In the genomic region with DNA sequence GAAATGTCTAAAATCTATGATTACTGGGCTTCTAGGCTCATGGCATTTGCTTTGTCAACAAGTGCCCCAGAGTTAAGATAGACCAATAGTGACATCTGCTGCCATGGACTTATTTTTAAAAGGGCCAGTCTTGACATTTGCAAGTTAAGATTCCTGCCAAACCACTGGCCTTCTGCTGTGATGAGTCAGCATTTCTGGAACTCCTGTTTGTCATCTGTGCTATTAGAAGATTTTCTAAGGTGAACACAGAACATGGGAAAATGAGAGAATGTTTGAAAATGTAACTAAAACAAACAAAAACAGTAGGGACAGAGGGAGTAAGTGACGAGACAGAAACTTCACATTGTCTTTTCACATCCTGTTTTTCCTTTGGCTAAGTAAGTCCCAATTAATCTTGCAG, we compare ENCODE assay signal across 8 cellular contexts.
DNase-seq lines count a peak whose midpoint lies in the region; ATAC-seq and TF ChIP-seq lines count a peak whose summit lies in the region.

No MANE protein-coding gene starts in this region.

- H3K27me3 Mint-ChIP-seq in activated naive CD8-positive, alpha-beta T cell treated with anti-CD3 and anti-CD28 coated beads for 36 hours = no peaks in the 10 kb centered on the region

- DNase-seq in Daoy (ENCODE audit: low read depth) = peak; percentile 63
- DNase-seq in activated naive CD8-positive, alpha-beta T cell treated with anti-CD3 and anti-CD28 coated beads for 36 hours = no peak
- DNase-seq in left ventricle myocardium inferior = no peak
- no peak for DNase-seq in GF-D8 (lab: John Stamatoyannopoulos, UW)
- DNase-seq in NCI-H146 treated with DMSO at 0.1 percent for 48 hours (lab: John Stamatoyannopoulos, UW; ENCODE audit: unreplicated experiment) = no peak

- H3K27me3 ChIP-seq in left ventricle myocardium inferior (ENCODE audit: low read depth) = no peaks in the 10 kb centered on the region

- H3K4me1 ChIP-seq in left ventricle myocardium inferior = no peaks in the 10 kb centered on the region

- TF ChIP-seq CTCF in left ventricle myocardium inferior (IDR thresholded peaks at IDR 0.05; ENCODE audit: borderline replicate concordance) = no peak

- peak overlapping the region; percentile 38 for H3K27ac Mint-ChIP-seq in activated naive CD8-positive, alpha-beta T cell treated with anti-CD3 and anti-CD28 coated beads for 36 hours

- H3K9me3 ChIP-seq in left ventricle myocardium inferior (replicated peaks) = peaks cover 23% of the 10 kb centered on the region

- peaks cover 4% of the 10 kb centered on the region for H3K9me3 Mint-ChIP-seq in activated naive CD8-positive, alpha-beta T cell treated with anti-CD3 and anti-CD28 coated beads for 36 hours

- ATAC-seq in GM19395 (IDR thresholded peaks at IDR 0.05; ENCODE audit: unreplicated experiment) (peak; percentile 68), HG03575 (IDR thresholded peaks at IDR 0.05; ENCODE audit: extremely low read depth, insufficient number of reproducible peaks, low FRiP score, unreplicated experiment) (peak; percentile 58)

- H3K36me3 Mint-ChIP-seq in activated naive CD8-positive, alpha-beta T cell treated with anti-CD3 and anti-CD28 coated beads for 36 hours = peaks cover 15% of the 10 kb centered on the region

- H3K4me3 ChIP-seq in left ventricle myocardium inferior (no peak overlapping the region), skin epidermis (no peak overlapping the region)

- H3K4me3 Mint-ChIP-seq in activated naive CD8-positive, alpha-beta T cell treated with anti-CD3 and anti-CD28 coated beads for 36 hours = no peak overlapping the region

- H3K27ac ChIP-seq in left ventricle myocardium inferior (replicated peaks) (peak overlapping the region; percentile 61), skin epidermis (peak overlapping the region in 11 of 21 experiments; percentile 9 to 83 (median 49))

- H3K36me3 ChIP-seq in left ventricle myocardium inferior = no peaks in the 10 kb centered on the region

- intact Hi-C loops in left ventricle myocardium inferior (cut with micrococcal nuclease) = no loop called here

- peaks cover 16% of the 10 kb centered on the region for H3K4me1 Mint-ChIP-seq in activated naive CD8-positive, alpha-beta T cell treated with anti-CD3 and anti-CD28 coated beads for 36 hours
